21 cellular contexts compared by ENCODE assay signal in the genomic region with DNA sequence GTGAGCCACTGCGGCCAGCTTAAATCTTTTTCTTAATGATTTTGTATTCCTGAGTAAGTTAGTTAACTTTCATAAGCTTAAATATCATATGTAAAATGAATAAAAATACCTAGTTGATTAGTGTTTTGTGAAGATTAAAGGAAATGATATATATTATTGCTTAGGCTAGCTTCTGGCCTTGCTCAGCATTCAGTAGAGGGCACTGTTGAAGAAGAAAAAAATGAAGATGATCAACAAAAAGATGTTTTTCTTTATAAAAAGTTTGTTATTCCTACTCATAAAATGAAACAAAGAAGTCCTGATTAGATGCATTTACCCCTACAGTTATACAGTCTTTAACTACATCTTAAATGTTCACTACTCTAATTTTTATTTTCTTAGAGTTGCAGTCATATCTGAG.
DNase-seq lines count a peak whose midpoint lies in the region; ATAC-seq and TF ChIP-seq lines count a peak whose summit lies in the region.
"Had no signal": no experiment of that assay in that cellular context is flagged by ENCODE, and none has a peak within 500 bp of the region (broad histone marks: within the 10 kb centered on the region; RNA-seq: fewer than 3 reads in every experiment).

No MANE protein-coding gene starts in this region.

- H3K4me2 ChIP-seq in SK-N-SH = no peak overlapping the region
- H3K4me2 ChIP-seq in PC-3 (ENCODE audit: low read length) = no peak overlapping the region
- H3K4me2 ChIP-seq: BLaER1, PC-9 had no signal

- no peak overlapping the region for H3K27ac ChIP-seq in SK-N-SH (ENCODE audit: low read depth in 2 of 2, low read length in 1 of 2)
- H3K27ac ChIP-seq in PC-3 (ENCODE audit: low read length) = no peak overlapping the region
- no peak overlapping the region for H3K27ac ChIP-seq in endodermal cell (ENCODE audit: low read depth, low read length)
- H3K27ac ChIP-seq in right cardiac atrium (ENCODE audit: low read length) = no peak overlapping the region
- H3K27ac ChIP-seq: BLaER1, PC-9, SJSA1 had no signal

- no peaks in the 10 kb centered on the region for H3K9me2 ChIP-seq in SK-N-SH
- H3K9me2 ChIP-seq in PC-3 (replicated peaks; ENCODE audit: low read length) = no peaks in the 10 kb centered on the region

- ATAC-seq in SK-N-SH treated with all-trans-retinoic acid at 6 μM for 48 hours (no peak), PC-3 (no peak), right cardiac atrium (no peak), HG02759 (IDR thresholded peaks at IDR 0.05; ENCODE audit: unreplicated experiment) (no peak)

- DNase-seq in SK-N-SH (no peak), PC-3 (no peak), endodermal cell (no peak), retinal pigment epithelial cell (ENCODE audit: low read depth) (no peak), right cardiac atrium (no peak), T-helper 2 cell (no peak)
- DNase-seq: 8988T; CD4-positive, alpha-beta T cell; KBM-7; NCI-H1092 treated with DMSO at 0.1 percent for 48 hours; NCI-H1436; NCI-H2029 treated with DMSO at 0.1 percent for 48 hours; NCI-H226; NCI-H510A; PC-9; Right ventricle myocardium superior; T-helper 1 cell had no signal

- H3K9me3 ChIP-seq in SK-N-SH = no peaks in the 10 kb centered on the region
- no peaks in the 10 kb centered on the region for H3K9me3 ChIP-seq in PC-3 (ENCODE audit: low read length)
- no peaks in the 10 kb centered on the region for H3K9me3 ChIP-seq in endodermal cell (ENCODE audit: control insufficient read depth, low read length)
- no peaks in the 10 kb centered on the region for H3K9me3 ChIP-seq in right cardiac atrium (ENCODE audit: control insufficient read depth, low read length)
- H3K9me3 ChIP-seq: BLaER1, SJSA1 had no signal

- 36% methylated on average over 1 of the region's 1 CpG for WGBS in SK-N-SH (ENCODE audit: low lambda C conversion rate)
- 89% methylated on average over 1 of the region's 1 CpG; no CpG with 5 or more reads in 1 of the 2 experiments for WGBS in endodermal cell (ENCODE audit: insufficient coverage in 1 of 2, insufficient read length in 1 of 2), 2 experiments
- 92% methylated on average over 1 of the region's 1 CpG for WGBS in right cardiac atrium

- no TSS peak for BruUV-seq in PC-3 (replicated peaks; lab: Mats Ljungman, UMichigan)

- H3K4me1 Mint-ChIP-seq in endodermal cell = peaks cover 3% of the 10 kb centered on the region

- H3K4me1 ChIP-seq in SK-N-SH (ENCODE audit: control insufficient read depth in 1 of 2, insufficient read depth in 2 of 2, low read depth in 1 of 2, low read length in 1 of 2) (no peaks in the 10 kb centered on the region; a peak in 2 of 4 replicates), PC-3 (ENCODE audit: insufficient read depth, low read length) (no peaks in the 10 kb centered on the region), endodermal cell (ENCODE audit: control insufficient read depth, insufficient read depth, low read length) (no peaks in the 10 kb centered on the region), right cardiac atrium (ENCODE audit: control insufficient read depth, insufficient read depth, low read length) (no peaks in the 10 kb centered on the region)
- H3K4me1 ChIP-seq: BLaER1, SJSA1 had no signal

- no peak for TF ChIP-seq EP300 in SK-N-SH (IDR thresholded peaks at IDR 0.05; ENCODE audit: borderline replicate concordance in 1 of 2, low read depth in 1 of 2, low read length in 1 of 2)

- TF ChIP-seq RAD21 in SK-N-SH (IDR thresholded peaks at IDR 0.05; ENCODE audit: low read length) = peak; percentile 46; the same call in 1 of the 2 replicates

- H3K79me2 ChIP-seq in SK-N-SH (ENCODE audit: insufficient read depth) (no peaks in the 10 kb centered on the region), PC-3 (ENCODE audit: low read length) (no peaks in the 10 kb centered on the region)

- H3K27me3 Mint-ChIP-seq in endodermal cell (ENCODE audit: insufficient read depth) = no peaks in the 10 kb centered on the region
- H3K27me3 Mint-ChIP-seq: CD4-positive, alpha-beta T cell had no signal

- intact Hi-C loops in PC-3 (cut with micrococcal nuclease) (no loop called here), right cardiac atrium (cut with DNase I) (no loop called here)

- POLR2A ChIA-PET in SK-N-SH (lab: Yijun Ruan, JAX) (no interaction called here), PC-3 (lab: Charles Lee; ENCODE audit: unreplicated experiment) (no interaction called here)

- no peak overlapping the region for H3K4me3 Mint-ChIP-seq in endodermal cell
- H3K4me3 Mint-ChIP-seq: CD4-positive, alpha-beta T cell had no signal

- H3K36me3 ChIP-seq in SK-N-SH (replicated peaks in 1 of 2; ENCODE audit: control insufficient read depth in 1 of 2, insufficient read depth in 2 of 2, low read length in 1 of 2) = no peaks in the 10 kb centered on the region
- H3K36me3 ChIP-seq in PC-3 (ENCODE audit: low read depth, low read length) = no peaks in the 10 kb centered on the region
- H3K36me3 ChIP-seq in endodermal cell (ENCODE audit: control insufficient read depth, insufficient read depth, low read length) = no peaks in the 10 kb centered on the region
- H3K36me3 ChIP-seq: BLaER1, SJSA1 had no signal

- TF ChIP-seq CTCF in SK-N-SH (IDR thresholded peaks at IDR 0.05) = no peak
- TF ChIP-seq CTCF in PC-3 (conservative IDR thresholded peaks at IDR 0.05; ENCODE audit: low read depth, low read length) = peak; percentile 37; the same call in 1 of the 2 replicates
- peak; percentile 47 for TF ChIP-seq CTCF in endodermal cell (conservative IDR thresholded peaks at IDR 0.05)
- peak; percentile 41 for TF ChIP-seq CTCF in retinal pigment epithelial cell (conservative IDR thresholded peaks at IDR 0.05; ENCODE audit: low read depth, low read length)

- no peaks in the 10 kb centered on the region for H3F3A ChIP-seq in SK-N-SH (replicated peaks; ENCODE audit: insufficient read depth)
- no peaks in the 10 kb centered on the region for H3F3A ChIP-seq in PC-3 (ENCODE audit: low read length, unreplicated experiment)

- H3K9ac ChIP-seq in SK-N-SH (no peak overlapping the region), PC-3 (ENCODE audit: low read length) (no peak overlapping the region), endodermal cell (ENCODE audit: extremely low read depth, low read length, poor library complexity, severe bottlenecking) (no peak overlapping the region)
- H3K9ac ChIP-seq: BLaER1 had no signal

- no peaks in the 10 kb centered on the region for H3K9me3 Mint-ChIP-seq in endodermal cell

- H3K4me3 ChIP-seq in SK-N-SH (ENCODE audit: low read depth in 2 of 2, low read length in 1 of 2) = no peak overlapping the region
- H3K4me3 ChIP-seq in PC-3 (ENCODE audit: low read length) = no peak overlapping the region
- H3K4me3 ChIP-seq in endodermal cell (ENCODE audit: low read length) = no peak overlapping the region
- H3K4me3 ChIP-seq in retinal pigment epithelial cell (ENCODE audit: low read length) = no peak overlapping the region
- no peak overlapping the region for H3K4me3 ChIP-seq in right cardiac atrium (ENCODE audit: low read length)
- H3K4me3 ChIP-seq: BLaER1, PC-9, SJSA1 had no signal

- H4K20me1 ChIP-seq in SK-N-SH (ENCODE audit: insufficient read depth) (no peaks in the 10 kb centered on the region), PC-3 (ENCODE audit: low read length) (no peaks in the 10 kb centered on the region)
- H4K20me1 ChIP-seq: BLaER1 had no signal

- no peaks in the 10 kb centered on the region for H3K36me3 Mint-ChIP-seq in endodermal cell (ENCODE audit: low read depth)

- H2AFZ ChIP-seq in SK-N-SH (ENCODE audit: low read depth) (no peak overlapping the region), PC-3 (ENCODE audit: low read length) (no peak overlapping the region)
- H2AFZ ChIP-seq: PC-9 had no signal

- no peak overlapping the region for H3K27ac Mint-ChIP-seq in endodermal cell
- H3K27ac Mint-ChIP-seq: CD4-positive, alpha-beta T cell had no signal

- H3K27me3 ChIP-seq in SK-N-SH (ENCODE audit: insufficient read depth) (no peaks in the 10 kb centered on the region), PC-3 (ENCODE audit: low read length) (no peaks in the 10 kb centered on the region), endodermal cell (ENCODE audit: control insufficient read depth, insufficient read depth, low read length, poor library complexity, severe bottlenecking) (no peaks in the 10 kb centered on the region), right cardiac atrium (ENCODE audit: control insufficient read depth, insufficient read depth) (no peaks in the 10 kb centered on the region)
- H3K27me3 ChIP-seq: BLaER1, SJSA1 had no signal

- CTCF ChIA-PET in SK-N-SH (lab: Yijun Ruan, JAX) (interaction anchor here (0.6 to 2.7 kb wide), 3 partner anchors 13 to 631 kb away, joined by 3 to 9 read pairs (median 5); no protein-coding TSS in a partner anchor), PC-3 (lab: Charles Lee) (interaction anchor here (0.6 kb wide), 1 partner anchor 413 kb away, joined by 4 read pairs; no protein-coding TSS in a partner anchor)

TF ChIP-seq in SK-N-SH, 30 proteins besides CTCF, POLR2A, EP300 and RAD21:
- TF ChIP-seq FOXJ3 (CRISPR knock-in tag; IDR thresholded peaks at IDR 0.05) (no peak), MXI1 (IDR thresholded peaks at IDR 0.05; ENCODE audit: low read depth, low read length) (no peak)

TF ChIP-seq in SK-N-SH treated with all-trans-retinoic acid at 6 μM for 48 hours, 23 proteins besides CTCF, POLR2A, EP300 and RAD21 (continues in another document):
- TF ChIP-seq, protein P1, sequence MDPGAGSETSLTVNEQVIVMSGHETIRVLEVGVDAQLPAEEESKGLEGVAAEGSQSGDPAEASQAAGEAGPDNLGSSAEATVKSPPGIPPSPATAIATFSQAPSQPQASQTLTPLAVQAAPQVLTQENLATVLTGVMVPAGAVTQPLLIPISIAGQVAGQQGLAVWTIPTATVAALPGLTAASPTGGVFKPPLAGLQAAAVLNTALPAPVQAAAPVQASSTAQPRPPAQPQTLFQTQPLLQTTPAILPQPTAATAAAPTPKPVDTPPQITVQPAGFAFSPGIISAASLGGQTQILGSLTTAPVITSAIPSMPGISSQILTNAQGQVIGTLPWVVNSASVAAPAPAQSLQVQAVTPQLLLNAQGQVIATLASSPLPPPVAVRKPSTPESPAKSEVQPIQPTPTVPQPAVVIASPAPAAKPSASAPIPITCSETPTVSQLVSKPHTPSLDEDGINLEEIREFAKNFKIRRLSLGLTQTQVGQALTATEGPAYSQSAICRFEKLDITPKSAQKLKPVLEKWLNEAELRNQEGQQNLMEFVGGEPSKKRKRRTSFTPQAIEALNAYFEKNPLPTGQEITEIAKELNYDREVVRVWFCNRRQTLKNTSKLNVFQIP (CRISPR knock-in tag; IDR thresholded peaks at IDR 0.05; ENCODE audit: borderline replicate concordance, low read depth) = no peak
- TF ChIP-seq CSDC2 (CRISPR knock-in tag; IDR thresholded peaks at IDR 0.05) = no peak
- no peak for TF ChIP-seq BACH2 (CRISPR knock-in tag; IDR thresholded peaks at IDR 0.05; ENCODE audit: borderline replicate concordance)
- TF ChIP-seq ZNF70 (CRISPR knock-in tag; IDR thresholded peaks at IDR 0.05) = no peak
- no peak for TF ChIP-seq ESRRG (CRISPR knock-in tag; IDR thresholded peaks at IDR 0.05)
- TF ChIP-seq OSR1 (CRISPR knock-in tag; IDR thresholded peaks at IDR 0.05) = no peak
- TF ChIP-seq ARNTL (CRISPR knock-in tag; IDR thresholded peaks at IDR 0.05; ENCODE audit: borderline replicate concordance, low read depth) = no peak
- no peak for TF ChIP-seq ZFP30 (CRISPR knock-in tag; IDR thresholded peaks at IDR 0.05)
- TF ChIP-seq PPARA (CRISPR knock-in tag; IDR thresholded peaks at IDR 0.05; ENCODE audit: borderline replicate concordance) = no peak
